ENCODE assay signal across 8 cellular contexts in genomic region chr7:14691597-14692203, GRCh38.
DNase-seq lines count a peak whose midpoint lies in the region; ATAC-seq and TF ChIP-seq lines count a peak whose summit lies in the region.

No MANE protein-coding gene starts in this region.

- TF ChIP-seq EP300 in ovary (IDR thresholded peaks at IDR 0.05), result no peak

- H3K9me3 ChIP-seq in HEK293 (ENCODE audit: control insufficient read depth, insufficient read depth, low read depth, low read length) (no peaks in the 10 kb centered on the region), ovary (no peaks in the 10 kb centered on the region), aorta (ENCODE audit: control insufficient read depth, low read length) (no peaks in the 10 kb centered on the region)

- 1 to 4% (median 1%) methylated on average over 3 of the region's 3 CpGs for WGBS in ovary, 3 donors
- 0 to 2% methylated on average over 3 of the region's 3 CpGs for WGBS in aorta, 2 donors

- no peak for TF ChIP-seq CTCF in HEK293 (tag by site-specific recombination; IDR thresholded peaks at IDR 0.05)
- peak; percentile 80 for TF ChIP-seq CTCF in foreskin fibroblast (IDR thresholded peaks at IDR 0.05; ENCODE audit: low read depth, low read length)
- peak in 2 of 3 donors; percentile 23 to 34 for TF ChIP-seq CTCF in ovary (IDR thresholded peaks at IDR 0.05)

- H3K4me1 Mint-ChIP-seq in activated T-cell treated with anti-CD3 and anti-CD28 coated beads, Interleukin-2, amount 50 U/mL, for 24 hours (ENCODE audit: low read depth), result no peaks in the 10 kb centered on the region

- POLR2A ChIA-PET in HEK293 (lab: Yijun Ruan, JAX), result no interaction called here

- no peaks in the 10 kb centered on the region for H3K36me3 Mint-ChIP-seq in activated T-cell treated with anti-CD3 and anti-CD28 coated beads, Interleukin-2, amount 50 U/mL, for 24 hours (ENCODE audit: low read depth)

- DNase-seq in G401 (ENCODE audit: low spot score), result peak; percentile 74
- peak; percentile 62 for DNase-seq in NCI-H82 (lab: John Stamatoyannopoulos, UW)
- peak; percentile 55 for DNase-seq in activated T-cell treated with anti-CD3 and anti-CD28 coated beads, Interleukin-2, amount 50 U/mL, for 24 hours
- peak; percentile 7 to 67 for DNase-seq in foreskin fibroblast
- peak in 4 of 5 donors; percentile 24 to 54 (median 34) for DNase-seq in ovary
- DNase-seq in aorta, result peak; percentile 50 to 73

- H3K4me3 ChIP-seq in HEK293 (ENCODE audit: low read depth, low read length) (no peak overlapping the region), foreskin fibroblast (ENCODE audit: low read depth in 1 of 2, low read length in 2 of 2) (no peak overlapping the region), ovary (no peak overlapping the region), aorta (ENCODE audit: low read length in 2 of 2) (no peak overlapping the region)

- no peaks in the 10 kb centered on the region for H3K36me3 ChIP-seq in HEK293 (ENCODE audit: control insufficient read depth in 2 of 2, insufficient read depth in 1 of 2, low read length in 2 of 2)
- no peaks in the 10 kb centered on the region for H3K36me3 ChIP-seq in ovary
- no peaks in the 10 kb centered on the region for H3K36me3 ChIP-seq in aorta (ENCODE audit: control insufficient read depth in 1 of 2, insufficient read depth in 2 of 2, low read length in 1 of 2)

- no peak overlapping the region for H3K27ac Mint-ChIP-seq in activated T-cell treated with anti-CD3 and anti-CD28 coated beads, Interleukin-2, amount 50 U/mL, for 24 hours

- peaks cover 8% of the 10 kb centered on the region for H3K27me3 Mint-ChIP-seq in activated T-cell treated with anti-CD3 and anti-CD28 coated beads, Interleukin-2, amount 50 U/mL, for 24 hours

- H3K27me3 ChIP-seq in ovary, result no peaks in the 10 kb centered on the region
- H3K27me3 ChIP-seq in aorta (ENCODE audit: control insufficient read depth in 1 of 2, insufficient read depth in 2 of 2, low read length in 1 of 2), result no peaks in the 10 kb centered on the region

- CTCF ChIA-PET in HEK293 (lab: Yijun Ruan, JAX), result interaction anchor here (0.6 to 4.9 kb wide), 40 partner anchors 9 to 1525 kb away, joined by 3 to 98 read pairs (median 4); no protein-coding TSS in a partner anchor

- ATAC-seq in aorta (ENCODE audit: low FRiP score) (no peak), HG03280 (IDR thresholded peaks at IDR 0.05; ENCODE audit: unreplicated experiment) (no peak)

- intact Hi-C loops in ovary (cut with DNase I), result loop anchor here in 1 of 4 donors (10.0 kb wide), 1 partner anchor 1407 kb away; no protein-coding TSS in a partner anchor
- intact Hi-C loops in aorta (cut with DNase I), result loop anchor here (5.0 kb wide), 2 partner anchors 1409 to 1414 kb away; no protein-coding TSS in a partner anchor

- H3K4me1 ChIP-seq in HEK293 (ENCODE audit: control insufficient read depth, insufficient read depth, low read length) (no peaks in the 10 kb centered on the region), ovary (ENCODE audit: insufficient read depth) (no peaks in the 10 kb centered on the region), aorta (ENCODE audit: control insufficient read depth in 1 of 2, insufficient read depth in 2 of 2, low read length in 2 of 2) (no peaks in the 10 kb centered on the region)

- H3K27ac ChIP-seq in HEK293 (ENCODE audit: extremely low read depth, low read depth, low read length) (no peak overlapping the region), ovary (no peak overlapping the region), aorta (ENCODE audit: low read depth in 1 of 2, low read length in 2 of 2) (no peak overlapping the region)

- H3K4me3 Mint-ChIP-seq in activated T-cell treated with anti-CD3 and anti-CD28 coated beads, Interleukin-2, amount 50 U/mL, for 24 hours, result no peak overlapping the region

- no peaks in the 10 kb centered on the region for H3K9me3 Mint-ChIP-seq in activated T-cell treated with anti-CD3 and anti-CD28 coated beads, Interleukin-2, amount 50 U/mL, for 24 hours

- no peak for TF ChIP-seq POLR2A in ovary (IDR thresholded peaks at IDR 0.05)

- in situ Hi-C loops in G401 (cut with HindIII; ENCODE audit: low sequenced_read_pairs), result no loop called here

TF ChIP-seq in HEK293, 187 proteins besides CTCF, POLR2A, EP300 and RAD21:
- TF ChIP-seq ZNF654 (tag by site-specific recombination; IDR thresholded peaks at IDR 0.05; ENCODE audit: low read depth) (peak; percentile 68), ZNF391 (tag by site-specific recombination; IDR thresholded peaks at IDR 0.05; ENCODE audit: borderline replicate concordance, low read depth) (no peak)
TF ChIP-seq in HEK293: peak in this region for 1.
